Comparison of ENCODE assay signal across 31 cellular contexts in the genomic region with DNA sequence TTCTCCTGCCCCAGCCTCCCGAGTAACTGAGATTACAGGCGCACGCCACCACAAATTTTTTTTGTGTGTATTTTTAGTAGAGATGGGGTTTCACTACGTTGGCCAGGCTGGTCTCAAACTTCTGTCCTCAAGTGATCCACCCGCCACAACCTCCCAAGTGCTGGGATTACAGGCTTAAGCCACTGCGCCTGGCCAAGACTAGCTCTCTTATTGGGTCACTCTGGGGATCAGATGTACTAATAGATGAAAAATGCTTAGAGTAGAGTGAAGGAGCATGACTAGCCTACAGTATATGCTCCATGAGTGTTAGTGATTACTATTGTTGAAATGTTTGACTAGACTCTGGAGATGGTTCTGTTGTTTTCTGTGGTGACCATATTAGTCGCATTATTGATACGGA. TPM values are rescaled to one million over a fixed set of nuclear protein-coding genes. Genes with fewer than 3 reads are reported as not detected.
DNase-seq lines count a peak whose midpoint lies in the region; ATAC-seq and TF ChIP-seq lines count a peak whose summit lies in the region.
"Had no signal": no experiment of that assay in that cellular context is flagged by ENCODE, and none has a peak within 500 bp of the region (broad histone marks: within the 10 kb centered on the region; RNA-seq: fewer than 3 reads in every experiment).

No MANE protein-coding gene starts in this region.

- peak overlapping the region; percentile 31 for H3K27ac Mint-ChIP-seq in neural crest cell (ENCODE audit: unreplicated experiment)
- H3K27ac Mint-ChIP-seq: activated CD4-positive, alpha-beta T cell treated with anti-CD3 and anti-CD28 coated beads, Interleukin-2, amount 10 ng/mL, durations not matched to agents 24 days and 14 days; activated naive CD8-positive, alpha-beta T cell treated with anti-CD3 and anti-CD28 coated beads for 36 hours; stimulated activated naive CD8-positive, alpha-beta T cell treated with anti-CD3 and anti-CD28 coated beads, Interleukin-15, Interleukin-2, amounts not matched to agents 100 ng/mL and 50 ng/mL, for 24 hours; WTC11 had no signal

- no peaks in the 10 kb centered on the region for H3K27me3 Mint-ChIP-seq in neural crest cell (ENCODE audit: low read depth)
- H3K27me3 Mint-ChIP-seq: activated CD4-positive, alpha-beta T cell treated with anti-CD3 and anti-CD28 coated beads, Interleukin-2, amount 10 ng/mL, durations not matched to agents 24 days and 14 days; activated naive CD8-positive, alpha-beta T cell treated with anti-CD3 and anti-CD28 coated beads for 36 hours had no signal

- intact Hi-C loops in esophagus squamous epithelium (cut with DNase I), result no loop called here
- intact Hi-C loops in thyroid gland (cut with DNase I), result no loop called here

- H3K4me1 Mint-ChIP-seq in neural crest cell, result peaks cover 26% of the 10 kb centered on the region
- H3K4me1 Mint-ChIP-seq: activated CD4-positive, alpha-beta T cell treated with anti-CD3 and anti-CD28 coated beads, Interleukin-2, amount 10 ng/mL, durations not matched to agents 24 days and 14 days; activated naive CD8-positive, alpha-beta T cell treated with anti-CD3 and anti-CD28 coated beads for 36 hours; naive thymus-derived CD8-positive, alpha-beta T cell had no signal

- no peak for TF ChIP-seq CTCF in VCaP (conservative IDR thresholded peaks at IDR 0.05)
- TF ChIP-seq CTCF in esophagus squamous epithelium (IDR thresholded peaks at IDR 0.05), result no peak
- TF ChIP-seq CTCF in neural crest cell (conservative IDR thresholded peaks at IDR 0.05), result no peak
- no peak for TF ChIP-seq CTCF in thyroid gland (IDR thresholded peaks at IDR 0.05)
- TF ChIP-seq CTCF in RWPE1 (conservative IDR thresholded peaks at IDR 0.05; ENCODE audit: low read depth), result no peak

- H3K36me3 ChIP-seq in esophagus squamous epithelium (no peaks in the 10 kb centered on the region), thyroid gland (no peaks in the 10 kb centered on the region)
- H3K36me3 ChIP-seq: BLaER1, MG63, SJSA1, spleen had no signal

- TF ChIP-seq POLR2A in esophagus squamous epithelium (IDR thresholded peaks at IDR 0.05) (no peak), thyroid gland (IDR thresholded peaks at IDR 0.05) (no peak)

- H3K27ac ChIP-seq in VCaP (peak overlapping the region; percentile 49), esophagus squamous epithelium (peak overlapping the region in 3 of 4 donors; percentile 8 to 79 (median 56)), thyroid gland (peak overlapping the region; percentile 53 to 71 (median 69)), RWPE1 (no peak overlapping the region)
- H3K27ac ChIP-seq: BLaER1, epithelial cell of prostate had no signal

- POLR2A ChIA-PET in RWPE1 (lab: Yijun Ruan, JAX; ENCODE audit: low non-redundant PET), result no interaction called here

- H3K4me3 ChIP-seq in esophagus squamous epithelium (no peak overlapping the region), thyroid gland (replicated peaks in 1 of 3) (no peak overlapping the region)
- H3K4me3 ChIP-seq: BLaER1, GM12878, MG63, SJSA1, spleen had no signal

- no peak for ATAC-seq in HG02588 (IDR thresholded peaks at IDR 0.05; ENCODE audit: unreplicated experiment)
- ATAC-seq: GM12878; naive thymus-derived CD8-positive, alpha-beta T cell had no signal

- H3K4me1 ChIP-seq in esophagus squamous epithelium, result peaks cover 7 to 24% (median 23%) of the 10 kb centered on the region in 3 donors
- H3K4me1 ChIP-seq in thyroid gland, result peaks cover 33 to 45% of the 10 kb centered on the region in 2 donors

- 84 to 94% methylated on average over 8 of the region's 8 CpGs for WGBS in esophagus squamous epithelium, 2 donors
- 96% methylated on average over 8 of the region's 8 CpGs for WGBS in thyroid gland, 2 donors

- DNase-seq in esophagus squamous epithelium (lab: John Stamatoyannopoulos, UW) (no peak), neural crest cell (ENCODE audit: low read depth, low spot score) (no peak), thyroid gland (no peak), NCI-H2107 (lab: John Stamatoyannopoulos, UW) (no peak), RWPE1 (ENCODE audit: low spot score) (no peak)
- DNase-seq: activated CD4-positive, alpha-beta T cell treated with anti-CD3 and anti-CD28 coated beads, Interleukin-2, amount 10 ng/mL, durations not matched to agents 24 days and 14 days; activated effector memory CD4-positive, alpha-beta T cell treated with anti-CD3 and anti-CD28 coated beads, Interleukin-2, amount 50 U/mL, for 16 hours; activated naive CD8-positive, alpha-beta T cell treated with anti-CD3 and anti-CD28 coated beads for 36 hours; aorta; cortex of kidney; effector memory CD4-positive, alpha-beta T cell; glutamatergic neuron; KG1; MG63; naive thymus-derived CD8-positive, alpha-beta T cell; NCI-H1105 treated with DMSO at 0.1 percent for 48 hours; NCI-H2081 treated with DMSO at 0.1 percent for 48 hours; NCI-H345; spleen; stimulated activated CD4-positive, alpha-beta T cell treated with anti-CD3 and anti-CD28 coated beads, Interleukin-2, amount 100 ng/mL, for 24 hours; stimulated activated CD8-positive, alpha-beta memory T cell treated with anti-CD3 and anti-CD28 coated beads, Interleukin-4, amount 100 ng/mL, for 48 hours; T1000 had no signal

- H3K27me3 ChIP-seq in esophagus squamous epithelium, result no peaks in the 10 kb centered on the region
- H3K27me3 ChIP-seq in thyroid gland, result no peaks in the 10 kb centered on the region
- H3K27me3 ChIP-seq: BLaER1, MG63, SJSA1, spleen had no signal

- H3K9me3 ChIP-seq in esophagus squamous epithelium (no peaks in the 10 kb centered on the region), thyroid gland (no peaks in the 10 kb centered on the region)
- H3K9me3 ChIP-seq: BLaER1, MG63, SJSA1, spleen had no signal

- no peaks in the 10 kb centered on the region for H3K36me3 Mint-ChIP-seq in neural crest cell (ENCODE audit: low read depth)
- H3K36me3 Mint-ChIP-seq: activated naive CD8-positive, alpha-beta T cell treated with anti-CD3 and anti-CD28 coated beads for 36 hours; naive thymus-derived CD8-positive, alpha-beta T cell; WTC11 had no signal

- CTCF ChIA-PET in RWPE1 (lab: Yijun Ruan, JAX), result interaction anchor here (0.7 kb wide), 1 partner anchor 22 kb away, joined by 3 read pairs; a partner anchor contains a TSS

- no peaks in the 10 kb centered on the region for H3K9me3 Mint-ChIP-seq in neural crest cell
- H3K9me3 Mint-ChIP-seq: activated CD4-positive, alpha-beta T cell treated with anti-CD3 and anti-CD28 coated beads, Interleukin-2, amount 10 ng/mL, durations not matched to agents 24 days and 14 days; activated naive CD8-positive, alpha-beta T cell treated with anti-CD3 and anti-CD28 coated beads for 36 hours; naive thymus-derived CD8-positive, alpha-beta T cell; stimulated activated naive CD8-positive, alpha-beta T cell treated with anti-CD3 and anti-CD28 coated beads, Interleukin-15, Interleukin-2, amounts not matched to agents 100 ng/mL and 50 ng/mL, for 24 hours; WTC11 had no signal

- no peak overlapping the region for H3K4me3 Mint-ChIP-seq in neural crest cell
- H3K4me3 Mint-ChIP-seq: activated CD4-positive, alpha-beta T cell treated with anti-CD3 and anti-CD28 coated beads, Interleukin-2, amount 10 ng/mL, durations not matched to agents 24 days and 14 days; activated naive CD8-positive, alpha-beta T cell treated with anti-CD3 and anti-CD28 coated beads for 36 hours; naive thymus-derived CD8-positive, alpha-beta T cell; stimulated activated naive CD8-positive, alpha-beta T cell treated with anti-CD3 and anti-CD28 coated beads, Interleukin-15, Interleukin-2, amounts not matched to agents 100 ng/mL and 50 ng/mL, for 24 hours; WTC11 had no signal

RNA-seq across cellular contexts. Expression of a gene that starts 21.8 kb away (rescaled TPM):
- total RNA-seq in esophagus squamous epithelium (1 to 10 TPM; 1.9 to 9.0 (median 3.5) TPM), neural crest cell (0.98 and 1.9 TPM in 2 replicates), thyroid gland (10 to 100 TPM; 13.6 to 31.5 (median 20.5) TPM)
- total RNA-seq: activated CD4-positive, alpha-beta T cell treated with anti-CD3 and anti-CD28 coated beads, Interleukin-2, amount 10 ng/mL, durations not matched to agents 24 days and 14 days; activated CD8-positive, alpha-beta memory T cell treated with anti-CD3 and anti-CD28 coated beads for 36 hours; activated naive CD8-positive, alpha-beta T cell treated with anti-CD3 and anti-CD28 coated beads for 36 hours; GM12878; naive thymus-derived CD8-positive, alpha-beta T cell; WTC11 had no signal
